Comparison of ENCODE assay signal across 10 cellular contexts in the genomic region with DNA sequence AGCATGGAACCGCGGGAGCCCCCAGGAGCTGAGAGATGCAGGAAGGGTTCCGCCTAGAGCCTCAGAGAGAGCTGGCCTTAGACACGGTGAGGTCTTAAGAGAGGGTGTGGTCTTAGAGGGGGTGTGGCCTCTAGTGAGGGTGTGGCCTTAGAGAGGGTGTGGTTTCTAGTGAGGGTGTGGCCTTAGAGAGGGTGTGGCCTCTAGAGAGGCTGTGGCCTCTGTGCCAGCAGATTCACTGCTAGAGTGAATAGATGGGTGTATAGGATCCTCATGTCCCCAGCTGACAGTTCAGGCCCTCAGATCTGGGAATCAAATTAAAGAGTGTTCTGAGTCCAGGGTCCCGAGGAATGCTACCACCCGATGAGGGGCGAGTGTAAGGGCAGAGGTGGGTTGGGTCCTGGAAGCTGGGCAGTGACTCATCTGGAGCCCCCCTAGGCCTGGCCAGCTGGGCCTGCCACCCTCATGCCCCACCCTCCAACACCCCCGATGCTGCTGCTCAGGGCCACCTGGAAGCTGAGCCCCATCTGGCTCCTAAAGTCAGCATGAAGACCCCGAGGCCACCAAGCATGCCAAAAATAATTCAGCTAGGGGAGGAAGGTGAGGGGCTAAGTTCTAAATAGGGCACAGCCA. TPM values are rescaled to one million over a fixed set of nuclear protein-coding genes. Genes with fewer than 3 reads are reported as not detected.
DNase-seq lines count a peak whose midpoint lies in the region; ATAC-seq and TF ChIP-seq lines count a peak whose summit lies in the region.
"Had no signal": no experiment of that assay in that cellular context is flagged by ENCODE, and none has a peak within 500 bp of the region (broad histone marks: within the 10 kb centered on the region; RNA-seq: fewer than 3 reads in every experiment).

No MANE protein-coding gene starts in this region.

- no peak overlapping the region for H3K27ac Mint-ChIP-seq in CD4-positive, alpha-beta T cell
- H3K27ac Mint-ChIP-seq in T-cell = no peak overlapping the region

- H3K4me3 ChIP-seq in HAP-1 (no peak overlapping the region), fibroblast of lung (replicated peaks in 1 of 4; ENCODE audit: control extremely low read depth in 1 of 4, insufficient read depth in 1 of 4, low read depth in 3 of 4, low read length in 4 of 4) (no peak overlapping the region), colonic mucosa (no peak overlapping the region)
- H3K4me3 ChIP-seq: body of pancreas, skin epidermis had no signal

- no peaks in the 10 kb centered on the region for H4K20me1 ChIP-seq in fibroblast of lung (ENCODE audit: control insufficient read depth, extremely low read depth, insufficient read depth, low read length)

- H3K9me3 ChIP-seq in CD4-positive, alpha-beta T cell (ENCODE audit: control insufficient read depth, low read length) = no peaks in the 10 kb centered on the region
- H3K9me3 ChIP-seq in HAP-1 = no peaks in the 10 kb centered on the region
- H3K9me3 ChIP-seq in fibroblast of lung (ENCODE audit: control insufficient read depth, insufficient read depth, low read depth, low read length) = no peaks in the 10 kb centered on the region
- H3K9me3 ChIP-seq in colonic mucosa = no peaks in the 10 kb centered on the region

- no peak overlapping the region for H3K4me3 Mint-ChIP-seq in CD4-positive, alpha-beta T cell
- no peak overlapping the region for H3K4me3 Mint-ChIP-seq in T-cell

- H3K36me3 Mint-ChIP-seq in CD4-positive, alpha-beta T cell (ENCODE audit: low read depth) = no peaks in the 10 kb centered on the region
- no peaks in the 10 kb centered on the region for H3K36me3 Mint-ChIP-seq in T-cell

- H3K4me1 ChIP-seq in HAP-1 (no peaks in the 10 kb centered on the region), fibroblast of lung (ENCODE audit: control insufficient read depth, extremely low read depth, insufficient read depth, low read length) (no peaks in the 10 kb centered on the region), colonic mucosa (no peaks in the 10 kb centered on the region)

- no peaks in the 10 kb centered on the region for H3K79me2 ChIP-seq in fibroblast of lung (ENCODE audit: control insufficient read depth, insufficient read depth, low read length)

- H3K4me1 Mint-ChIP-seq in CD4-positive, alpha-beta T cell (ENCODE audit: low read depth) = peaks cover 19% of the 10 kb centered on the region
- peaks cover 11 to 16% (median 14%) of the 10 kb centered on the region in 3 donors for H3K4me1 Mint-ChIP-seq in T-cell

- intact Hi-C loops in CD4-positive, alpha-beta T cell (cut with DNase I, micrococcal nuclease) = no loop called here
- intact Hi-C loops in colonic mucosa (cut with DNase I) = no loop called here

- no peak overlapping the region for H3K4me2 ChIP-seq in fibroblast of lung (ENCODE audit: extremely low read depth, insufficient read depth, low read length)

- no peak for TF ChIP-seq CTCF in CD4-positive, alpha-beta T cell (IDR thresholded peaks at IDR 0.05)
- TF ChIP-seq CTCF in fibroblast of lung (conservative IDR thresholded peaks at IDR 0.05 in 1 of 2, IDR thresholded peaks at IDR 0.05 in 1 of 2; ENCODE audit: low read depth in 1 of 2, low read length in 2 of 2) (no peak), colonic mucosa (IDR thresholded peaks at IDR 0.05) (no peak)

- DNase-seq in CD4-positive, alpha-beta T cell = no peak
- DNase-seq in HAP-1 (ENCODE audit: low spot score in 2 of 2) = peak; percentile 6 to 62
- peak in 2 of 34 experiments; percentile 25 to 28 for DNase-seq in T-cell
- peak; percentile 21 to 47 for DNase-seq in fibroblast of lung (ENCODE audit: low read depth in 2 of 2)
- peak; percentile 34 for DNase-seq in ureter (ENCODE audit: low spot score)
- DNase-seq in colonic mucosa = no peak

- peak; percentile 68 for ATAC-seq in CD4-positive, alpha-beta T cell (ENCODE audit: poor library complexity)
- peak; percentile 34 to 66 (median 43) for ATAC-seq in T-cell (replicated peaks in 1 of 4)
- ATAC-seq in HG03025 (IDR thresholded peaks at IDR 0.05; ENCODE audit: low FRiP score, unreplicated experiment) = no peak
- ATAC-seq in HG03108 (IDR thresholded peaks at IDR 0.05; ENCODE audit: unreplicated experiment) = no peak
- ATAC-seq: body of pancreas had no signal

- H3K9ac ChIP-seq in fibroblast of lung (ENCODE audit: insufficient read depth, low read length) (no peak overlapping the region), colonic mucosa (ENCODE audit: low read depth in 2 of 2, low read length in 2 of 2) (no peak overlapping the region)

- no peaks in the 10 kb centered on the region for H3K27me3 ChIP-seq in CD4-positive, alpha-beta T cell (ENCODE audit: control insufficient read depth, insufficient read depth, low read length)
- H3K27me3 ChIP-seq in HAP-1 (ENCODE audit: low read depth) (no peaks in the 10 kb centered on the region), fibroblast of lung (ENCODE audit: control insufficient read depth, insufficient read depth, low read length) (no peaks in the 10 kb centered on the region), colonic mucosa (no peaks in the 10 kb centered on the region)
- H3K27me3 ChIP-seq: body of pancreas had no signal

- H3K27ac ChIP-seq in CD4-positive, alpha-beta T cell (ENCODE audit: low read depth, low read length) = no peak overlapping the region
- H3K27ac ChIP-seq in fibroblast of lung (ENCODE audit: insufficient read depth, low read length) (no peak overlapping the region), colonic mucosa (no peak overlapping the region)
- H3K27ac ChIP-seq: body of pancreas, skin epidermis had no signal

- in situ Hi-C loops in HAP-1 (cut with MboI; ENCODE audit: low sequenced_read_pairs) = no loop called here

- POLR2A ChIA-PET in CD4-positive, alpha-beta T cell (lab: Charles Lee) = no interaction called here
- POLR2A ChIA-PET in T-cell (lab: Charles Lee) = no interaction called here

- peaks cover 8% of the 10 kb centered on the region for H3K27me3 Mint-ChIP-seq in CD4-positive, alpha-beta T cell
- H3K27me3 Mint-ChIP-seq in T-cell = peaks cover 8 to 24% of the 10 kb centered on the region in 2 donors

- no peaks in the 10 kb centered on the region for H3K9me3 Mint-ChIP-seq in CD4-positive, alpha-beta T cell
- no peaks in the 10 kb centered on the region for H3K9me3 Mint-ChIP-seq in T-cell

- CTCF ChIA-PET in CD4-positive, alpha-beta T cell (lab: Charles Lee) = interaction anchor here (1.5 kb wide), 1 partner anchor 62 kb away, joined by 3 read pairs; no protein-coding TSS in a partner anchor
- CTCF ChIA-PET in T-cell (lab: Charles Lee) = no interaction called here

- no peaks in the 10 kb centered on the region for H3K36me3 ChIP-seq in HAP-1 (replicated peaks)
- H3K36me3 ChIP-seq in fibroblast of lung (ENCODE audit: control insufficient read depth, insufficient read depth, low read length) = no peaks in the 10 kb centered on the region
- no peaks in the 10 kb centered on the region for H3K36me3 ChIP-seq in colonic mucosa

- H2AFZ ChIP-seq in fibroblast of lung (ENCODE audit: low read length) = no peak overlapping the region

RNA-seq across cellular contexts. Expression of a gene that starts 49.5 kb away (rescaled TPM):
- not detected for total RNA-seq in CD4-positive, alpha-beta T cell
- total RNA-seq in T-cell (under 1 TPM in 4 of 5 donors, not detected in 1; 0.30 to 0.98 (median 0.60) TPM), fibroblast of lung (under 0.01 and 0.17 TPM in 2 replicates), ureter (61.1 TPM), colonic mucosa (1 to 10 TPM; 4.1 to 9.2 TPM)
- 0.03 and 0.08 TPM in 2 replicates for polyA plus RNA-seq in fibroblast of lung
- polyA plus RNA-seq in fibroblast of lung (2012) = 0.13 and 1.1 TPM in 2 replicates
- polyA minus RNA-seq in fibroblast of lung (ENCODE audit: low replicate concordance) = 0.11 and 0.55 TPM in 2 replicates

Comparison
In these comparisons a context has a peak if more than half of its experiments do, and no peak if none do; other contexts are left out.
1. ATAC-seq: peak in CD4-positive, alpha-beta T cell (single experiment) and T-cell (4 of 4); none in HG03025 (single experiment) and HG03108 (single experiment).
2. DNase-seq: peak in HAP-1 (2 of 2), fibroblast of lung (2 of 2) and ureter (single experiment); none in CD4-positive, alpha-beta T cell (0 of 10) and colonic mucosa (single experiment).